ENCODE assay signal across 24 cellular contexts in genomic region chr16:29940656-29941055, GRCh38. TPM values are rescaled to one million over a fixed set of nuclear protein-coding genes. Genes with fewer than 3 reads are reported as not detected.
"Had no signal": no experiment of that assay in that cellular context is flagged by ENCODE, and none has a peak within 500 bp of the region (broad histone marks: within the 10 kb centered on the region; RNA-seq: fewer than 3 reads in every experiment).

No MANE protein-coding gene starts in this region.

- H3K4me3 Mint-ChIP-seq: activated CD4-positive, alpha-beta memory T cell treated with anti-CD3 and anti-CD28 coated beads, Interleukin-2, amount 10 ng/mL, durations not matched to agents 7 days and 5 days; activated naive CD4-positive, alpha-beta T cell treated with anti-CD3 and anti-CD28 coated beads, Interleukin-2, amount 50 U/mL, for 24 hours; activated T-cell treated with anti-CD3 and anti-CD28 coated beads, Interleukin-2, amount 50 U/mL, for 4 hours; dendritic cell treated with granulocyte-macrophage colony-stimulating factor and Interleukin-4, amounts not matched to agents 40 ng/mL and 50 ng/mL, for 4 days; effector memory CD8-positive, alpha-beta T cell; stimulated activated effector memory CD8-positive, alpha-beta T cell treated with anti-CD3 and anti-CD28 coated beads, Interleukin-12 subunit alpha, Interleukin-12 subunit beta, amount 100 ng/mL, for 72 hours; WTC11 had no signal

- H3K9ac ChIP-seq: parathyroid adenoma had no signal

- H3K9me3 ChIP-seq: adrenal gland, body of pancreas, neutrophil, thyroid gland had no signal

- H3K36me3 Mint-ChIP-seq: activated naive CD4-positive, alpha-beta T cell treated with anti-CD3 and anti-CD28 coated beads, Interleukin-2, amount 50 U/mL, for 24 hours; naive thymus-derived CD4-positive, alpha-beta T cell; stimulated activated effector memory CD8-positive, alpha-beta T cell treated with anti-CD3 and anti-CD28 coated beads, Interleukin-12 subunit alpha, Interleukin-12 subunit beta, amount 100 ng/mL, for 72 hours; WTC11 had no signal

- H2AFZ ChIP-seq: parathyroid adenoma had no signal

- H3K27me3 ChIP-seq: adrenal gland, body of pancreas, neutrophil, thyroid gland had no signal

- H3K4me1 ChIP-seq: adrenal gland, thyroid gland had no signal

- H3K27ac Mint-ChIP-seq: activated CD4-positive, alpha-beta memory T cell treated with anti-CD3 and anti-CD28 coated beads, Interleukin-2, amount 10 ng/mL, durations not matched to agents 7 days and 5 days; activated naive CD4-positive, alpha-beta T cell treated with anti-CD3 and anti-CD28 coated beads, Interleukin-2, amount 50 U/mL, for 24 hours; dendritic cell treated with granulocyte-macrophage colony-stimulating factor and Interleukin-4, amounts not matched to agents 40 ng/mL and 50 ng/mL, for 4 days; naive thymus-derived CD4-positive, alpha-beta T cell; stimulated activated effector memory CD8-positive, alpha-beta T cell treated with anti-CD3 and anti-CD28 coated beads, Interleukin-12 subunit alpha, Interleukin-12 subunit beta, amount 100 ng/mL, for 72 hours; WTC11 had no signal

- ATAC-seq: activated T-cell treated with anti-CD3 and anti-CD28 coated beads, Interleukin-2, amount 50 U/mL, for 4 hours; body of pancreas; effector memory CD8-positive, alpha-beta T cell; left colon; naive thymus-derived CD4-positive, alpha-beta T cell; stimulated activated effector memory CD8-positive, alpha-beta T cell treated with anti-CD3 and anti-CD28 coated beads, Interleukin-12 subunit alpha, Interleukin-12 subunit beta, amount 100 ng/mL, for 72 hours; WTC11 had no signal

- H3K4me3 ChIP-seq: adrenal gland, body of pancreas, lung, thyroid gland had no signal

- H3K4me1 Mint-ChIP-seq: activated CD4-positive, alpha-beta memory T cell treated with anti-CD3 and anti-CD28 coated beads, Interleukin-2, amount 10 ng/mL, durations not matched to agents 7 days and 5 days; stimulated activated effector memory CD8-positive, alpha-beta T cell treated with anti-CD3 and anti-CD28 coated beads, Interleukin-12 subunit alpha, Interleukin-12 subunit beta, amount 100 ng/mL, for 72 hours had no signal

- DNase-seq: activated CD4-positive, alpha-beta memory T cell treated with anti-CD3 and anti-CD28 coated beads, Interleukin-2, amount 10 ng/mL, durations not matched to agents 7 days and 5 days; activated CD4-positive, alpha-beta T cell treated with anti-CD3 and anti-CD28 coated beads for 4 hours; activated effector memory CD4-positive, alpha-beta T cell treated with anti-CD3 and anti-CD28 coated beads, Interleukin-2, amount 50 U/mL, for 16 hours; activated T-cell treated with anti-CD3 and anti-CD28 coated beads, Interleukin-2, amount 50 U/mL, for 4 hours; adrenal gland; body of pancreas; cerebellar nuclear complex; effector memory CD8-positive, alpha-beta T cell; left colon; naive thymus-derived CD4-positive, alpha-beta T cell; stimulated activated CD4-positive, alpha-beta T cell treated with anti-CD3 and anti-CD28 coated beads, Interleukin-12 subunit alpha, Interleukin-12 subunit beta, amount 100 ng/mL, for 4 hours; stimulated activated CD4-positive, alpha-beta T cell treated with anti-CD3 and anti-CD28 coated beads, Interleukin-2, amount 100 ng/mL, for 24 hours; thyroid gland had no signal

- FAIRE-seq: TTC549 had no signal

- H3K36me3 ChIP-seq: adrenal gland, neutrophil, thyroid gland had no signal

- H3K27ac ChIP-seq: adrenal gland, body of pancreas, epithelial cell of prostate, neutrophil, parathyroid adenoma, thyroid gland had no signal

- H3K9me3 Mint-ChIP-seq: activated CD4-positive, alpha-beta memory T cell treated with anti-CD3 and anti-CD28 coated beads, Interleukin-2, amount 10 ng/mL, durations not matched to agents 7 days and 5 days; activated naive CD4-positive, alpha-beta T cell treated with anti-CD3 and anti-CD28 coated beads, Interleukin-2, amount 50 U/mL, for 24 hours; activated T-cell treated with anti-CD3 and anti-CD28 coated beads, Interleukin-2, amount 50 U/mL, for 4 hours; dendritic cell treated with granulocyte-macrophage colony-stimulating factor and Interleukin-4, amounts not matched to agents 40 ng/mL and 50 ng/mL, for 4 days; effector memory CD8-positive, alpha-beta T cell; stimulated activated effector memory CD8-positive, alpha-beta T cell treated with anti-CD3 and anti-CD28 coated beads, Interleukin-12 subunit alpha, Interleukin-12 subunit beta, amount 100 ng/mL, for 72 hours had no signal

- H3K79me2 ChIP-seq: parathyroid adenoma had no signal

RNA-seq across cellular contexts. Expression of gene ASPHD1, which starts 40.4 kb away (rescaled TPM):
- total RNA-seq: mononuclear cell, thyroid gland had no signal
- polyA plus RNA-seq: naive thymus-derived CD4-positive, alpha-beta T cell had no signal

RNA-seq across cellular contexts. Expression of gene SEZ6L2, which starts 41.3 kb away (rescaled TPM):
- total RNA-seq: T-helper 2 cell treated with Interferon-gamma antibody and Interleukin-4, amounts not matched to agents 100 ng/mL and 5 ng/mL, for 36 hours had no signal
- polyA plus RNA-seq: naive thymus-derived CD4-positive, alpha-beta T cell had no signal
